In genomic region chr13:83183439-83184149, GRCh38 we compare ENCODE assay signal across 24 cellular contexts.
"Had no signal": no experiment of that assay in that cellular context is flagged by ENCODE, and none has a peak within 500 bp of the region (broad histone marks: within the 10 kb centered on the region; RNA-seq: fewer than 3 reads in every experiment).

No MANE protein-coding gene starts in this region.

- H3K27ac ChIP-seq: VCaP had no signal

- H3K36me3 Mint-ChIP-seq: activated naive CD8-positive, alpha-beta T cell; brain; T-cell had no signal

- ATAC-seq: activated CD4-positive, alpha-beta T cell treated with anti-CD3 and anti-CD28 coated beads for 36 hours; activated T-helper 17 cell treated with anti-CD3 and anti-CD28 coated beads, Interleukin-2, amount 50 U/mL, for 72 hours; PC-3; T-cell had no signal

- H3K27ac Mint-ChIP-seq: activated CD4-positive, alpha-beta memory T cell treated with anti-CD3 and anti-CD28 coated beads, Interleukin-2, amount 10 ng/mL, durations not matched to agents 7 days and 5 days; activated CD4-positive, alpha-beta T cell treated with anti-CD3 and anti-CD28 coated beads for 36 hours; activated naive CD4-positive, alpha-beta T cell treated with anti-CD3 and anti-CD28 coated beads for 36 hours; activated naive CD8-positive, alpha-beta T cell; activated T-helper 17 cell treated with anti-CD3 and anti-CD28 coated beads, Interleukin-2, amount 50 U/mL, for 72 hours; brain; T-cell had no signal

- DNase-seq: activated CD4-positive, alpha-beta memory T cell treated with anti-CD3 and anti-CD28 coated beads, Interleukin-2, amount 10 ng/mL, durations not matched to agents 7 days and 5 days; activated CD4-positive, alpha-beta T cell treated with anti-CD3 and anti-CD28 coated beads for 36 hours; activated CD4-positive, alpha-beta T cell treated with anti-CD3 and anti-CD28 coated beads, Interleukin-2, amount 50 U/mL, for 1 hour; activated gamma-delta T cell; activated naive CD4-positive, alpha-beta T cell treated with anti-CD3 and anti-CD28 coated beads for 36 hours; activated T-cell treated with anti-CD3 and anti-CD28 coated beads for 4 hours; activated T-cell treated with anti-CD3 and anti-CD28 coated beads, Interleukin-2, amount 50 U/mL, for 48 hours; amygdala; Kasumi-1; KBM-7; NCI-H1105 treated with DMSO at 0.1 percent for 48 hours; NCI-H1436 treated with DMSO at 0.1 percent for 48 hours; NCI-H187; NCI-H2081; NCI-H524; PC-3; SHP77; T-cell; T-helper 2 cell; T1000 had no signal

- H3K27me3 Mint-ChIP-seq: activated CD4-positive, alpha-beta memory T cell treated with anti-CD3 and anti-CD28 coated beads, Interleukin-2, amount 10 ng/mL, durations not matched to agents 7 days and 5 days; activated CD4-positive, alpha-beta T cell treated with anti-CD3 and anti-CD28 coated beads for 36 hours; activated naive CD8-positive, alpha-beta T cell; activated T-helper 17 cell treated with anti-CD3 and anti-CD28 coated beads, Interleukin-2, amount 50 U/mL, for 72 hours; brain; T-cell had no signal

- H3K4me3 Mint-ChIP-seq: activated CD4-positive, alpha-beta memory T cell treated with anti-CD3 and anti-CD28 coated beads, Interleukin-2, amount 10 ng/mL, durations not matched to agents 7 days and 5 days; activated CD4-positive, alpha-beta T cell treated with anti-CD3 and anti-CD28 coated beads for 36 hours; activated naive CD4-positive, alpha-beta T cell treated with anti-CD3 and anti-CD28 coated beads for 36 hours; activated naive CD8-positive, alpha-beta T cell; activated T-helper 17 cell treated with anti-CD3 and anti-CD28 coated beads, Interleukin-2, amount 50 U/mL, for 72 hours; brain; T-cell had no signal

- H3K4me1 Mint-ChIP-seq: activated CD4-positive, alpha-beta memory T cell treated with anti-CD3 and anti-CD28 coated beads, Interleukin-2, amount 10 ng/mL, durations not matched to agents 7 days and 5 days; activated CD4-positive, alpha-beta T cell treated with anti-CD3 and anti-CD28 coated beads for 36 hours; activated T-helper 17 cell treated with anti-CD3 and anti-CD28 coated beads, Interleukin-2, amount 50 U/mL, for 72 hours; brain; T-cell had no signal
